14 cellular contexts compared by ENCODE assay signal in genomic region chr4:128353791-128354190, GRCh38.
DNase-seq lines count a peak whose midpoint lies in the region; ATAC-seq, FAIRE-seq and TF ChIP-seq lines count a peak whose summit lies in the region.
"Had no signal": no experiment of that assay in that cellular context is flagged by ENCODE, and none has a peak within 500 bp of the region (broad histone marks: within the 10 kb centered on the region; RNA-seq: fewer than 3 reads in every experiment).

No MANE protein-coding gene starts in this region.

- no peak for TF ChIP-seq POLR2A in GM12892 (IDR thresholded peaks at IDR 0.05; ENCODE audit: low read depth, low read length)

- H2AFZ ChIP-seq in smooth muscle cell (ENCODE audit: low read depth): no peak overlapping the region

- H3K9me3 Mint-ChIP-seq in immature natural killer cell: peaks cover 0 to 4% (median 0%) of the 10 kb centered on the region in 6 donors
- H3K9me3 Mint-ChIP-seq: activated naive CD8-positive, alpha-beta T cell treated with anti-CD3 and anti-CD28 coated beads, Interleukin-2, amount 50 U/mL, for 24 hours had no signal

- no peaks in the 10 kb centered on the region for H3K36me3 ChIP-seq in RWPE2 (ENCODE audit: low read depth)
- no peaks in the 10 kb centered on the region for H3K36me3 ChIP-seq in smooth muscle cell (ENCODE audit: low read depth)
- H3K36me3 ChIP-seq: prostate gland had no signal

- H3K4me3 Mint-ChIP-seq in immature natural killer cell: no peak overlapping the region
- H3K4me3 Mint-ChIP-seq: activated naive CD8-positive, alpha-beta T cell treated with anti-CD3 and anti-CD28 coated beads, Interleukin-2, amount 50 U/mL, for 24 hours had no signal

- WGBS in smooth muscle cell (ENCODE audit: low lambda C conversion rate): 54% methylated on average over 3 of the region's 3 CpGs

- H3K4me1 ChIP-seq in RWPE2 (ENCODE audit: insufficient read depth, poor library complexity, severe bottlenecking) (peaks cover 27% of the 10 kb centered on the region), smooth muscle cell (ENCODE audit: low read depth) (peaks cover 12% of the 10 kb centered on the region)
- H3K4me1 ChIP-seq: prostate gland had no signal

- FAIRE-seq in GM12892 (lab: Jason Lieb, UNC): no peak
- FAIRE-seq: GM18507 had no signal

- no peak for TF ChIP-seq CTCF in RWPE2 (IDR thresholded peaks at IDR 0.05; ENCODE audit: poor library complexity, severe bottlenecking)
- TF ChIP-seq CTCF in smooth muscle cell (IDR thresholded peaks at IDR 0.05; ENCODE audit: borderline replicate concordance, insufficient read depth, poor library complexity, severe bottlenecking): no peak

- H3K36me3 Mint-ChIP-seq in immature natural killer cell: peaks cover 0 to 4% (median 0%) of the 10 kb centered on the region in 3 donors

- no peaks in the 10 kb centered on the region for H3K4me1 Mint-ChIP-seq in immature natural killer cell
- H3K4me1 Mint-ChIP-seq: activated naive CD8-positive, alpha-beta T cell treated with anti-CD3 and anti-CD28 coated beads, Interleukin-2, amount 50 U/mL, for 24 hours had no signal

- H3K9me3 ChIP-seq in RWPE2 (ENCODE audit: severe bottlenecking): no peaks in the 10 kb centered on the region
- H3K9me3 ChIP-seq in smooth muscle cell (replicated peaks; ENCODE audit: low read depth): no peaks in the 10 kb centered on the region
- H3K9me3 ChIP-seq: prostate gland had no signal

- no peak overlapping the region for H3K4me3 ChIP-seq in RWPE2 (ENCODE audit: severe bottlenecking)
- H3K4me3 ChIP-seq in smooth muscle cell: no peak overlapping the region
- H3K4me3 ChIP-seq: prostate gland had no signal

- H3K27ac ChIP-seq in RWPE2 (ENCODE audit: poor library complexity, severe bottlenecking) (peak overlapping the region; percentile 70), smooth muscle cell (ENCODE audit: low read depth) (peak overlapping the region; percentile 82)
- H3K27ac ChIP-seq: prostate gland had no signal

- DNase-seq in NCI-H748 (lab: John Stamatoyannopoulos, UW; ENCODE audit: unreplicated experiment) (peak; percentile 46), NCI-H748 treated with DMSO at 0.1 percent for 48 hours (lab: John Stamatoyannopoulos, UW) (no peak), RWPE2 (ENCODE audit: low spot score) (no peak), glomerular visceral epithelial cell (ENCODE audit: extremely low spot score) (peak; percentile 22), smooth muscle cell (lab: John Stamatoyannopoulos, UW; ENCODE audit: unreplicated experiment) (no peak), immature natural killer cell (no peak), GM12892 (ENCODE audit: insufficient read length) (no peak)
- no peak for DNase-seq in activated effector memory CD4-positive, alpha-beta T cell treated with anti-CD3 and anti-CD28 coated beads, Interleukin-2, amount 50 U/mL, for 16 hours
- DNase-seq: activated naive CD8-positive, alpha-beta T cell treated with anti-CD3 and anti-CD28 coated beads, Interleukin-2, amount 50 U/mL, for 24 hours; activated T-cell treated with anti-CD3 and anti-CD28 coated beads, Interleukin-2, amount 50 U/mL, for 1 hour; stimulated activated CD4-positive, alpha-beta T cell treated with anti-CD3 and anti-CD28 coated beads, Interleukin-15, amount 100 ng/mL, for 24 hours; substantia nigra had no signal

- H3K27me3 ChIP-seq in RWPE2 (ENCODE audit: insufficient read depth, poor library complexity, severe bottlenecking) (no peaks in the 10 kb centered on the region), smooth muscle cell (ENCODE audit: low read depth) (no peaks in the 10 kb centered on the region)

- no peaks in the 10 kb centered on the region for H3K79me2 ChIP-seq in smooth muscle cell (ENCODE audit: low read depth)

- no peak for ATAC-seq in RWPE2 (ENCODE audit: low read depth)
- ATAC-seq: activated naive CD8-positive, alpha-beta T cell treated with anti-CD3 and anti-CD28 coated beads, Interleukin-2, amount 50 U/mL, for 24 hours had no signal

- H3K4me2 ChIP-seq in smooth muscle cell: peak overlapping the region; percentile 38

- peaks cover 0 to 3% (median 3%) of the 10 kb centered on the region in 3 donors for H3K27me3 Mint-ChIP-seq in immature natural killer cell (ENCODE audit: low read depth in 3 of 3)
- H3K27me3 Mint-ChIP-seq: activated naive CD8-positive, alpha-beta T cell treated with anti-CD3 and anti-CD28 coated beads, Interleukin-2, amount 50 U/mL, for 24 hours had no signal

- H3K9ac ChIP-seq in smooth muscle cell (ENCODE audit: low read depth): no peak overlapping the region

- H3K27ac Mint-ChIP-seq in immature natural killer cell: no peak overlapping the region
- H3K27ac Mint-ChIP-seq: activated naive CD8-positive, alpha-beta T cell treated with anti-CD3 and anti-CD28 coated beads, Interleukin-2, amount 50 U/mL, for 24 hours had no signal

- H3F3A ChIP-seq in smooth muscle cell (ENCODE audit: low read depth): peaks cover 14% of the 10 kb centered on the region

- H4K20me1 ChIP-seq in smooth muscle cell (ENCODE audit: low read depth): no peaks in the 10 kb centered on the region

Comparison
In these comparisons a context has a peak if more than half of its experiments do, and no peak if none do; other contexts are left out.
1. DNase-seq: peak in NCI-H748 (single experiment) and glomerular visceral epithelial cell (single experiment); none in NCI-H748 treated with DMSO at 0.1 percent for 48 hours (single experiment), RWPE2 (single experiment), smooth muscle cell (single experiment), immature natural killer cell (0 of 3), activated effector memory CD4-positive, alpha-beta T cell treated with anti-CD3 and anti-CD28 coated beads, Interleukin-2, amount 50 U/mL, for 16 hours (single experiment) and GM12892 (single experiment).